ENCODE assay signal across 1 cellular context in the genomic region with DNA sequence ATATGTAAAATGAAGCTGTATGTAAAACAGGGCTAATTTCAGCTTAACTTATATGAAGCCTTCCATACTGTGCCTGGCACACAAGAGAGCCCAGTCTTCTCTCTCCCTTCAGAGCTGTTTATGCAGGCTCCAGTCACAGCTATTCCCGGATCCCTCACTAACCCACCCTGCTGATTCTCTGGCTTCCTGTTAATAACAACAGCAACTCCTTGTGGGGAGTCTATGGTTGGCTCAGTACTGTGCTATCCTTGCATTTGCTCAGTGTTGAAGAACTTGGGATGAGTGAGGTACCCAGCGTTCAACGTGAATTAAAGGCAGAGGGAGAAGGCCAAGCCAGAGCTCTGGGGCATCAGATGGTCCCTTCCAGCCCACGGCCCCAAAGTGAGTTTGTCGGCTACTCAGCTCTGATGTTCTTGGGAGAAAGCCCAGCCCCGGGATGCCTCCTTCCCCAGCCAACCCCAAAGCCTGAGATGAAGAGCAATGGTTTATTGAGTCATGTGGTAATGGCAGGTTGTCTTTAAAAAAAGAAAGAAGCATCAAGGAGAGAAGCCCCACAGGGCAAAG.
TF ChIP-seq lines count a peak whose summit lies in the region.

No MANE protein-coding gene starts in this region.

TF ChIP-seq in HepG2, 621 proteins besides CTCF, POLR2A, EP300 and RAD21 (continued from another document):
- TF ChIP-seq ZNF772 (CRISPR knock-in tag; IDR thresholded peaks at IDR 0.05) (0 out of 2 replicates have a peak, but pooled peaks have one; percentile 21), ZNF546 (CRISPR knock-in tag; conservative IDR thresholded peaks at IDR 0.05) (no peak)
- TF ChIP-seq, protein P1, sequence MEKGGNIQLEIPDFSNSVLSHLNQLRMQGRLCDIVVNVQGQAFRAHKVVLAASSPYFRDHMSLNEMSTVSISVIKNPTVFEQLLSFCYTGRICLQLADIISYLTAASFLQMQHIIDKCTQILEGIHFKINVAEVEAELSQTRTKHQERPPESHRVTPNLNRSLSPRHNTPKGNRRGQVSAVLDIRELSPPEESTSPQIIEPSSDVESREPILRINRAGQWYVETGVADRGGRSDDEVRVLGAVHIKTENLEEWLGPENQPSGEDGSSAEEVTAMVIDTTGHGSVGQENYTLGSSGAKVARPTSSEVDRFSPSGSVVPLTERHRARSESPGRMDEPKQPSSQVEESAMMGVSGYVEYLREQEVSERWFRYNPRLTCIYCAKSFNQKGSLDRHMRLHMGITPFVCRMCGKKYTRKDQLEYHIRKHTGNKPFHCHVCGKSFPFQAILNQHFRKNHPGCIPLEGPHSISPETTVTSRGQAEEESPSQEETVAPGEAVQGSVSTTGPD (CRISPR knock-in tag; IDR thresholded peaks at IDR 0.05), result no peak
